Comparison of ENCODE assay signal across 23 cellular contexts in the genomic region with DNA sequence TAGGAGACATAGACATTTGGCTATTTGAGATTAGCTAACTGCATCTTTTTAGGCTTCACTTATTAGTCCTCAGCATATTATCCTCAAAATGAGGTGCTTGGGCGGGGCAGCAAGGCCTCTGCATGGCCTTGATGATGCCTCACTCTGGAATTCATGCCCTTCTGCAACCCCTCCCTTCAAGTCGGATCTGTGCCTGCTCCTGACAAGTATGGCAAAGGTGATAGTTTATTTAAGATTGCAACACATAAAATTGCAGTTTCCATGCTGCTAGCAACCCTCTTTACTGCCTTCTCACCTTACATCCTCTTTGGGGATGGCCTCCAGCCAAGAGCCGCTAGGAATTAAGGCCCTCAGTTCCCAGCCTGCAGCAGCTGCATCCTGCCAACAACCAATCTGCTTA.
"Had no signal": no experiment of that assay in that cellular context is flagged by ENCODE, and none has a peak within 500 bp of the region (broad histone marks: within the 10 kb centered on the region; RNA-seq: fewer than 3 reads in every experiment).

No MANE protein-coding gene starts in this region.

- H3K4me3 ChIP-seq: lower lobe of right lung, neural progenitor cell, sigmoid colon, smooth muscle cell, testis, uterus had no signal

- H3K27ac ChIP-seq: lower lobe of right lung, neural progenitor cell, sigmoid colon, testis, uterus had no signal

- H3K9me3 ChIP-seq: lower lobe of right lung, testis, uterus had no signal

- H3K4me1 ChIP-seq: lower lobe of right lung, neural progenitor cell, sigmoid colon, testis, uterus had no signal

- H3K4me1 Mint-ChIP-seq: activated naive CD8-positive, alpha-beta T cell treated with anti-CD3 and anti-CD28 coated beads, Interleukin-2, amount 10 ng/mL, durations not matched to agents 7 days and 5 days; neural progenitor cell had no signal

- FAIRE-seq: TTC549 had no signal

- DNase-seq: activated CD4-positive, alpha-beta T cell treated with anti-CD3 and anti-CD28 coated beads for 1 hour; activated CD4-positive, alpha-beta T cell treated with anti-CD3 and anti-CD28 coated beads, Interleukin-2, amount 50 U/mL, for 4 hours; activated CD8-positive, alpha-beta memory T cell treated with anti-CD3 and anti-CD28 coated beads, Interleukin-2, amount 50 U/mL, for 48 hours; activated naive CD4-positive, alpha-beta T cell treated with Interleukin-2 at 50 U/mL for 16 hours; activated naive CD8-positive, alpha-beta T cell treated with anti-CD3 and anti-CD28 coated beads, Interleukin-2, amount 10 ng/mL, durations not matched to agents 7 days and 5 days; activated T-cell treated with anti-CD3 and anti-CD28 coated beads, Interleukin-2, amount 50 U/mL, for 4 hours; amniotic stem cell; erythroblast; foreskin fibroblast; lower lobe of right lung; naive thymus-derived CD8-positive, alpha-beta T cell; posterior cingulate gyrus; sigmoid colon; stimulated activated CD4-positive, alpha-beta T cell treated with anti-CD3 and anti-CD28 coated beads, Interleukin-2, amount 100 ng/mL, for 48 hours; stimulated activated naive CD4-positive, alpha-beta T cell; testis; trophoblast cell; uterus had no signal

- H3K36me3 ChIP-seq: lower lobe of right lung, neural progenitor cell, sigmoid colon, uterus had no signal

- H3K36me3 Mint-ChIP-seq: activated naive CD8-positive, alpha-beta T cell treated with anti-CD3 and anti-CD28 coated beads, Interleukin-2, amount 10 ng/mL, durations not matched to agents 7 days and 5 days; neural progenitor cell had no signal

- H3K27me3 ChIP-seq: neural progenitor cell, sigmoid colon, testis, uterus had no signal

- H3K27me3 Mint-ChIP-seq: activated naive CD8-positive, alpha-beta T cell treated with anti-CD3 and anti-CD28 coated beads, Interleukin-2, amount 10 ng/mL, durations not matched to agents 7 days and 5 days had no signal

- H3K9me3 Mint-ChIP-seq: activated T-helper 2 cell treated with anti-CD3 and anti-CD28 coated beads, Interferon-gamma antibody, Interleukin-2, Interleukin-4, amounts not matched to agents 10 μg/mL and 5 μg/mL and 100 μg/mL, durations not matched to agents 14 hours and 24 hours and 36 hours; neural progenitor cell had no signal

- H3K4me3 Mint-ChIP-seq: activated naive CD8-positive, alpha-beta T cell treated with anti-CD3 and anti-CD28 coated beads, Interleukin-2, amount 10 ng/mL, durations not matched to agents 7 days and 5 days; activated T-cell treated with anti-CD3 and anti-CD28 coated beads, Interleukin-2, amount 50 U/mL, for 4 hours; naive thymus-derived CD8-positive, alpha-beta T cell; neural progenitor cell had no signal

- ATAC-seq: activated T-cell treated with anti-CD3 and anti-CD28 coated beads, Interleukin-2, amount 50 U/mL, for 4 hours; left lobe of liver; lower lobe of right lung; naive thymus-derived CD8-positive, alpha-beta T cell had no signal

- H3K27ac Mint-ChIP-seq: activated naive CD8-positive, alpha-beta T cell treated with anti-CD3 and anti-CD28 coated beads, Interleukin-2, amount 10 ng/mL, durations not matched to agents 7 days and 5 days; activated T-helper 2 cell treated with anti-CD3 and anti-CD28 coated beads, Interferon-gamma antibody, Interleukin-2, Interleukin-4, amounts not matched to agents 10 μg/mL and 5 μg/mL and 100 μg/mL, durations not matched to agents 14 hours and 24 hours and 36 hours; naive thymus-derived CD8-positive, alpha-beta T cell; neural progenitor cell had no signal
